ENCODE assay signal across 8 cellular contexts in the genomic region with DNA sequence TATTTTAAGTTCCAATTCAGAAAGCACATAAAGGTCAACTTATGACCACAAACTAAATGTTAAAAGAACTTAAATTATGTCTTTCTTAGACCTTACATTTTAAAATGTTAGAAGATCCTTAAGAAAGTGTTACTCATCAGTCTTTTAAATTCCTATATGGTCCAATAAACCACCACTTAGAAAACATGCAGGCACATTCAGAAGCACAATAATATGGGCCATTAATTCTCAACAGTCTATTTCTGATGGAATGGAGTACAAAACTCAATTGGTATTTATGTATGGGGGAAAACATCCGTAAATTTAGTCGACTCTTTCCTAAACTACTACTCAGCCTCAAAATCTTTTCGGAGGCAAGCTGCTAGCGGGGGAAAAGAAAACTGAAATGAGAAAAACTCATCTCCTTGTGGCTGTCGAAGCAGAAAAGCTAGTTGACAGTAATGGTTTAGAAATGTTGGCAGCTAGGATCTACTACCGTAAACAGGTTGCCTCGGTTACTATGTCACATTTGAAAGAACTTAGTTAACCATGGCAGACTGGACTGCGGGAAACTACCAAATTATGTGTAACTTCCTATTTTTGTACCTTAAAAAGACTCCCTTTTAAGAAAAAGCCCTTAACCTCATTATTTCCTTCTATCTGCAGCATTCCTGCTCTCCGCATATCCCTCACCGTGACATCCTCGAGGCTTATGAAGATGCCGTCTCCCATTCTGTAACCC. TPM values are rescaled to one million over a fixed set of nuclear protein-coding genes. Genes with fewer than 3 reads are reported as not detected.
A peak's percentile ranks its signal among the peaks of the same experiment; 100 is the strongest.
DNase-seq lines count a peak whose midpoint lies in the region; ATAC-seq and TF ChIP-seq lines count a peak whose summit lies in the region.

No MANE protein-coding gene starts in this region.

- H3K27me3 ChIP-seq in KMS-11 (ENCODE audit: insufficient read depth, low read depth): no peaks in the 10 kb centered on the region
- no peaks in the 10 kb centered on the region for H3K27me3 ChIP-seq in right atrium auricular region

- H3K79me2 ChIP-seq in KMS-11 (ENCODE audit: insufficient read depth, low read depth): no peaks in the 10 kb centered on the region

- peak overlapping the region; percentile 90 for H3K9ac ChIP-seq in KMS-11

- intact Hi-C loops in activated T-helper 1 cell treated with anti-CD3 and anti-CD28 coated beads, Interleukin-12 subunit alpha, Interleukin-12 subunit beta, Interleukin-2, Interleukin-4 antibody, amounts not matched to agents 30 ng/mL and 10 ng/mL and 1 ng/mL, durations not matched to agents 14 hours and 24 hours and 36 hours (cut with micrococcal nuclease): loop anchor here (2.0 to 10.0 kb wide), 14 partner anchors 183 to 1685 kb away; a partner anchor contains a TSS

- H3K9me3 Mint-ChIP-seq in activated T-helper 1 cell treated with anti-CD3 and anti-CD28 coated beads, Interleukin-12 subunit alpha, Interleukin-12 subunit beta, Interleukin-2, Interleukin-4 antibody, amounts not matched to agents 30 ng/mL and 10 ng/mL and 1 ng/mL, durations not matched to agents 14 hours and 24 hours and 36 hours: no peaks in the 10 kb centered on the region

- no peaks in the 10 kb centered on the region for H4K20me1 ChIP-seq in KMS-11 (ENCODE audit: insufficient read depth)

- peak overlapping the region; percentile 89 for H3K27ac Mint-ChIP-seq in activated T-helper 1 cell treated with anti-CD3 and anti-CD28 coated beads, Interleukin-12 subunit alpha, Interleukin-12 subunit beta, Interleukin-2, Interleukin-4 antibody, amounts not matched to agents 30 ng/mL and 10 ng/mL and 1 ng/mL, durations not matched to agents 14 hours and 24 hours and 36 hours

- TF ChIP-seq CTCF in KMS-11 (conservative IDR thresholded peaks at IDR 0.05; ENCODE audit: low read depth, low read length): no peak
- TF ChIP-seq CTCF in right atrium auricular region (IDR thresholded peaks at IDR 0.05): no peak

- peak overlapping the region; percentile 75 for H2AFZ ChIP-seq in KMS-11 (ENCODE audit: low read depth)

- H3K36me3 ChIP-seq in KMS-11 (ENCODE audit: insufficient read depth) (no peaks in the 10 kb centered on the region), right atrium auricular region (peaks cover 3% of the 10 kb centered on the region)

- no peak for ATAC-seq in HG02798 (IDR thresholded peaks at IDR 0.05; ENCODE audit: poor library complexity, unreplicated experiment)

- DNase-seq in DMS53 (lab: John Stamatoyannopoulos, UW): peak; percentile 74
- DNase-seq in activated T-helper 1 cell treated with anti-CD3 and anti-CD28 coated beads, Interleukin-12 subunit alpha, Interleukin-12 subunit beta, Interleukin-2, Interleukin-4 antibody, amounts not matched to agents 30 ng/mL and 10 ng/mL and 1 ng/mL, durations not matched to agents 14 hours and 24 hours and 36 hours (ENCODE audit: low spot score): no peak
- DNase-seq in right atrium auricular region (ENCODE audit: low spot score): no peak
- no peak for DNase-seq in skeletal muscle cell (ENCODE audit: low read depth)
- no peak for DNase-seq in SW 1271 (lab: John Stamatoyannopoulos, UW)
- DNase-seq in stimulated activated CD4-positive, alpha-beta T cell treated with anti-CD3 and anti-CD28 coated beads, Interleukin-2, amount 100 ng/mL, for 24 hours: no peak

- H3K27me3 Mint-ChIP-seq in activated T-helper 1 cell treated with anti-CD3 and anti-CD28 coated beads, Interleukin-12 subunit alpha, Interleukin-12 subunit beta, Interleukin-2, Interleukin-4 antibody, amounts not matched to agents 30 ng/mL and 10 ng/mL and 1 ng/mL, durations not matched to agents 14 hours and 24 hours and 36 hours (ENCODE audit: insufficient read depth): no peaks in the 10 kb centered on the region

- no peaks in the 10 kb centered on the region for H3K9me3 ChIP-seq in right atrium auricular region

- peaks cover 13% of the 10 kb centered on the region for H3K36me3 Mint-ChIP-seq in activated T-helper 1 cell treated with anti-CD3 and anti-CD28 coated beads, Interleukin-12 subunit alpha, Interleukin-12 subunit beta, Interleukin-2, Interleukin-4 antibody, amounts not matched to agents 30 ng/mL and 10 ng/mL and 1 ng/mL, durations not matched to agents 14 hours and 24 hours and 36 hours (ENCODE audit: low read depth)

- peak overlapping the region; percentile 98 for H3K4me3 Mint-ChIP-seq in activated T-helper 1 cell treated with anti-CD3 and anti-CD28 coated beads, Interleukin-12 subunit alpha, Interleukin-12 subunit beta, Interleukin-2, Interleukin-4 antibody, amounts not matched to agents 30 ng/mL and 10 ng/mL and 1 ng/mL, durations not matched to agents 14 hours and 24 hours and 36 hours

- peaks cover 49% of the 10 kb centered on the region for H3K4me1 Mint-ChIP-seq in activated T-helper 1 cell treated with anti-CD3 and anti-CD28 coated beads, Interleukin-12 subunit alpha, Interleukin-12 subunit beta, Interleukin-2, Interleukin-4 antibody, amounts not matched to agents 30 ng/mL and 10 ng/mL and 1 ng/mL, durations not matched to agents 14 hours and 24 hours and 36 hours (ENCODE audit: low read depth)

- H3K27ac ChIP-seq in KMS-11 (peak overlapping the region; percentile 81), right atrium auricular region (peak overlapping the region; percentile 98 to 99)

- H3K4me1 ChIP-seq in KMS-11 (ENCODE audit: low read depth, poor library complexity, severe bottlenecking) (peaks cover 45% of the 10 kb centered on the region), right atrium auricular region (peaks cover 0 to 31% of the 10 kb centered on the region in 2 donors)

- peak overlapping the region; percentile 67 for H3K4me2 ChIP-seq in KMS-11

- H3K4me3 ChIP-seq in KMS-11 (IDR thresholded peaks at IDR 0.05; ENCODE audit: insufficient read depth, low read depth, low read length) (peak overlapping the region; percentile 84), right atrium auricular region (peak overlapping the region; percentile 81 to 93), skeletal muscle cell (ENCODE audit: low read depth, low read length) (peak overlapping the region; percentile 95)

RNA-seq across cellular contexts. Expression of a gene that starts 1.0 kb away (rescaled TPM):
- 16.7 and 21.9 TPM in 2 replicates for total RNA-seq in activated T-helper 1 cell treated with anti-CD3 and anti-CD28 coated beads, Interleukin-12 subunit alpha, Interleukin-12 subunit beta, Interleukin-2, Interleukin-4 antibody, amounts not matched to agents 30 ng/mL and 10 ng/mL and 1 ng/mL, durations not matched to agents 14 hours and 24 hours and 36 hours
- 10 to 100 TPM; 15.5 to 24.0 TPM for total RNA-seq in right atrium auricular region

RNA-seq across cellular contexts. Expression of a gene that starts 1.2 kb away (rescaled TPM):
- 1.3 and 2.3 TPM in 2 replicates for total RNA-seq in activated T-helper 1 cell treated with anti-CD3 and anti-CD28 coated beads, Interleukin-12 subunit alpha, Interleukin-12 subunit beta, Interleukin-2, Interleukin-4 antibody, amounts not matched to agents 30 ng/mL and 10 ng/mL and 1 ng/mL, durations not matched to agents 14 hours and 24 hours and 36 hours
- 1 to 10 TPM; 4.9 to 6.2 TPM for total RNA-seq in right atrium auricular region
